ENCODE assay signal across 8 cellular contexts in genomic region chr9:86944974-86945867, GRCh38. TPM values are rescaled to one million over a fixed set of nuclear protein-coding genes. Genes with fewer than 3 reads are reported as not detected.
DNase-seq lines count a peak whose midpoint lies in the region; ATAC-seq and TF ChIP-seq lines count a peak whose summit lies in the region.

No MANE protein-coding gene starts in this region.

- CTCF ChIA-PET in AG04450 (lab: Charles Lee), result interaction anchor here (0.5 to 1.2 kb wide), 8 partner anchors 14 to 531 kb away, joined by 3 to 7 read pairs (median 3); no protein-coding TSS in a partner anchor

- peak overlapping the region; percentile 80 for H3K4me3 Mint-ChIP-seq in natural killer cell treated with Interleukin-12 subunit alpha and Interleukin-12 subunit beta and Interleukin-15 and Interleukin-18, amount 100 ng/mL, for 72 hours

- no peaks in the 10 kb centered on the region; the same call in 1 of the 2 replicates for H3K9me3 ChIP-seq in AG04450 (ENCODE audit: control insufficient read depth, insufficient read depth, low read length)

- no peaks in the 10 kb centered on the region for H3K9me3 Mint-ChIP-seq in natural killer cell treated with Interleukin-12 subunit alpha and Interleukin-12 subunit beta and Interleukin-15 and Interleukin-18, amount 100 ng/mL, for 72 hours

- peaks cover 14 to 16% of the 10 kb centered on the region in 2 donors for H3K4me1 Mint-ChIP-seq in natural killer cell treated with Interleukin-12 subunit alpha and Interleukin-12 subunit beta and Interleukin-15 and Interleukin-18, amount 100 ng/mL, for 72 hours (ENCODE audit: low read depth in 2 of 2)

- TF ChIP-seq CTCF in AG04450 (IDR thresholded peaks at IDR 0.05; ENCODE audit: low read depth, low read length) (no peak), epithelial cell of esophagus (IDR thresholded peaks at IDR 0.05; ENCODE audit: insufficient read depth, low read depth, low read length, missing control alignments) (no peak)

- peaks cover 28% of the 10 kb centered on the region for H3K27me3 ChIP-seq in AG04450 (ENCODE audit: control insufficient read depth, insufficient read depth, low read length)

- no peak for ATAC-seq in natural killer cell treated with Interleukin-12 subunit alpha and Interleukin-12 subunit beta and Interleukin-15 and Interleukin-18, amount 100 ng/mL, for 72 hours
- ATAC-seq in GM21576 (IDR thresholded peaks at IDR 0.05; ENCODE audit: unreplicated experiment), result no peak
- ATAC-seq in HG02759 (IDR thresholded peaks at IDR 0.05; ENCODE audit: unreplicated experiment), result no peak

- DNase-seq in AG04450 (ENCODE audit: low read depth, low spot score), result no peak
- DNase-seq in M059J (ENCODE audit: low read depth), result peak; percentile 50
- no peak for DNase-seq in epithelial cell of esophagus (ENCODE audit: low read depth)
- DNase-seq in natural killer cell treated with Interleukin-12 subunit alpha and Interleukin-12 subunit beta and Interleukin-15 and Interleukin-18, amount 100 ng/mL, for 72 hours (ENCODE audit: low spot score), result no peak
- no peak for DNase-seq in UCSD-AML1 (lab: John Stamatoyannopoulos, UW; ENCODE audit: unreplicated experiment)
- DNase-seq in OCI-M2 (lab: John Stamatoyannopoulos, UW; ENCODE audit: unreplicated experiment), result no peak

- POLR2A ChIA-PET in AG04450 (lab: Yijun Ruan, JAX), result interaction anchor here (0.7 kb wide), 1 partner anchor 359 kb away, joined by 3 read pairs; no protein-coding TSS in a partner anchor

- peaks cover 26 to 34% of the 10 kb centered on the region in 2 donors for H3K27me3 Mint-ChIP-seq in natural killer cell treated with Interleukin-12 subunit alpha and Interleukin-12 subunit beta and Interleukin-15 and Interleukin-18, amount 100 ng/mL, for 72 hours

- no peak overlapping the region for H3K27ac ChIP-seq in AG04450 (ENCODE audit: low read depth, low read length)

- H3K4me3 ChIP-seq in AG04450 (ENCODE audit: low read depth, low read length) (peak overlapping the region; percentile 86), epithelial cell of esophagus (ENCODE audit: low read length) (peak overlapping the region; percentile 60)

- no peak overlapping the region for H3K27ac Mint-ChIP-seq in natural killer cell treated with Interleukin-12 subunit alpha and Interleukin-12 subunit beta and Interleukin-15 and Interleukin-18, amount 100 ng/mL, for 72 hours

- no peaks in the 10 kb centered on the region for H3K36me3 Mint-ChIP-seq in natural killer cell treated with Interleukin-12 subunit alpha and Interleukin-12 subunit beta and Interleukin-15 and Interleukin-18, amount 100 ng/mL, for 72 hours

RNA-seq across cellular contexts. Expression of gene GAS1, which starts 2.1 kb away (rescaled TPM):
- 6.4 and 7.6 TPM in 2 replicates for polyA plus RNA-seq in AG04450 (2011; rRNA removed)
- 5.6 and 7.1 TPM in 2 replicates for polyA minus RNA-seq in AG04450 (2011; rRNA and poly(A)+ RNA removed)
- 5.9 and 8.9 TPM in 2 replicates for total RNA-seq in M059J (2014; rRNA removed; shearing (Covaris generic))
- total RNA-seq in natural killer cell treated with Interleukin-12 subunit alpha and Interleukin-12 subunit beta and Interleukin-15 and Interleukin-18, amount 100 ng/mL, for 72 hours, result under 1 TPM; 0.48 to 0.53 TPM
